In genomic region chr5:39476466-39477215, GRCh38 we compare ENCODE assay signal across 18 cellular contexts. TPM values are rescaled to one million over a fixed set of nuclear protein-coding genes. Genes with fewer than 3 reads are reported as not detected.
DNase-seq lines count a peak whose midpoint lies in the region; ATAC-seq lines count a peak whose summit lies in the region.
"Had no signal": no experiment of that assay in that cellular context is flagged by ENCODE, and none has a peak within 500 bp of the region (broad histone marks: within the 10 kb centered on the region; RNA-seq: fewer than 3 reads in every experiment).

No MANE protein-coding gene starts in this region.

- no peaks in the 10 kb centered on the region for H3K9me3 ChIP-seq in SJSA1 (replicated peaks)
- H3K9me3 ChIP-seq: upper lobe of left lung had no signal

- ATAC-seq in HG03039 (IDR thresholded peaks at IDR 0.05; ENCODE audit: unreplicated experiment), result no peak
- no peak for ATAC-seq in GM18868 (IDR thresholded peaks at IDR 0.05; ENCODE audit: unreplicated experiment)
- ATAC-seq: activated CD8-positive, alpha-beta T cell treated with anti-CD3 and anti-CD28 coated beads, Interleukin-2, amount 10 ng/mL, durations not matched to agents 7 days and 5 days; naive thymus-derived CD8-positive, alpha-beta T cell had no signal

- H3K4me1 ChIP-seq in SJSA1 (replicated peaks), result peaks cover 45% of the 10 kb centered on the region

- H3K4me3 ChIP-seq in SJSA1, result no peak overlapping the region
- H3K4me3 ChIP-seq: upper lobe of left lung had no signal

- H3K36me3 ChIP-seq in SJSA1, result no peaks in the 10 kb centered on the region
- H3K36me3 ChIP-seq: upper lobe of left lung had no signal

- DNase-seq in GM03348 (ENCODE audit: low spot score) (peak; percentile 38), SJSA1 (ENCODE audit: low read depth in 1 of 2, low spot score in 2 of 2) (peak; percentile 59 to 66), fibroblast of gingiva (ENCODE audit: low read depth) (peak; percentile 86), pulmonary artery endothelial cell (ENCODE audit: low read depth, low spot score) (peak; percentile 43), NCI-H187 treated with DMSO at 0.1 percent for 48 hours (lab: John Stamatoyannopoulos, UW) (no peak)
- no peak for DNase-seq in effector CD8-positive, alpha-beta T cell (lab: John Stamatoyannopoulos, UW)
- DNase-seq: activated CD8-positive, alpha-beta T cell treated with anti-CD3 and anti-CD28 coated beads, Interleukin-2, amount 10 ng/mL, durations not matched to agents 7 days and 5 days; CD4-positive, alpha-beta T cell; DND-41; naive thymus-derived CD8-positive, alpha-beta T cell; NCI-H146; NCI-H526; stimulated activated CD4-positive, alpha-beta T cell treated with anti-CD3 and anti-CD28 coated beads, Interleukin-4, amount 100 ng/mL, for 1 hour; upper lobe of left lung had no signal

- H3K27ac ChIP-seq in SJSA1, result peak overlapping the region; percentile 69
- H3K27ac ChIP-seq: KMS-11, RWPE1, upper lobe of left lung had no signal

- no peaks in the 10 kb centered on the region for H3K27me3 ChIP-seq in SJSA1 (replicated peaks)
- H3K27me3 ChIP-seq: upper lobe of left lung had no signal

RNA-seq across cellular contexts. Expression of gene DAB2, which starts 51.9 kb away (rescaled TPM):
- 49.9 and 65.0 TPM in 2 replicates for total RNA-seq in SJSA1 (2014; rRNA removed; shearing (Covaris generic))
- 72.7 and 100 TPM in 2 replicates for total RNA-seq in pulmonary artery endothelial cell
- total RNA-seq: activated CD8-positive, alpha-beta T cell treated with anti-CD3 and anti-CD28 coated beads, Interleukin-2, amount 10 ng/mL, durations not matched to agents 7 days and 5 days had no signal

Comparison
In these comparisons a context has a peak if more than half of its experiments do, and no peak if none do; other contexts are left out.
1. DNase-seq: peak in GM03348 (single experiment), SJSA1 (2 of 2), fibroblast of gingiva (single experiment) and pulmonary artery endothelial cell (single experiment); none in NCI-H187 treated with DMSO at 0.1 percent for 48 hours (single experiment) and effector CD8-positive, alpha-beta T cell (single experiment).